Comparison of ENCODE assay signal across 10 cellular contexts in genomic region chr22:46115755-46116490, GRCh38. TPM values are rescaled to one million over a fixed set of nuclear protein-coding genes. Genes with fewer than 3 reads are reported as not detected.
DNase-seq lines count a peak whose midpoint lies in the region; ATAC-seq and TF ChIP-seq lines count a peak whose summit lies in the region.
"Had no signal": no experiment of that assay in that cellular context is flagged by ENCODE, and none has a peak within 500 bp of the region (broad histone marks: within the 10 kb centered on the region; RNA-seq: fewer than 3 reads in every experiment).

No MANE protein-coding gene starts in this region.

- in situ Hi-C loops in Panc1 (cut with HindIII; ENCODE audit: low pct_unique_long_range_greater_than_20kb, low sequenced_read_pairs): no loop called here

- no peak overlapping the region for H3K4me3 ChIP-seq in Panc1 (ENCODE audit: low read depth in 2 of 2, low read length in 2 of 2)
- H3K4me3 ChIP-seq in ovary: no peak overlapping the region
- H3K4me3 ChIP-seq: PC-9 had no signal

- H3K4me1 ChIP-seq in Panc1 (ENCODE audit: control insufficient read depth, insufficient read depth, low read length) (peaks cover 70% of the 10 kb centered on the region), ovary (ENCODE audit: insufficient read depth) (peaks cover 29% of the 10 kb centered on the region)

- no peak for DNase-seq in Panc1 (ENCODE audit: low read depth, low spot score)
- DNase-seq in fibroblast of gingiva (ENCODE audit: low read depth): peak; percentile 39
- peak in 4 of 5 donors; percentile 61 to 72 (median 70) for DNase-seq in ovary
- DNase-seq in NCI-H226: no peak
- DNase-seq: NCI-H187 had no signal

- no TSS peak for BruUV-seq in Panc1 (replicated peaks; lab: Mats Ljungman, UMichigan)

- CTCF ChIA-PET in Panc1 (lab: Charles Lee): interaction anchor here (1.0 to 1.1 kb wide), 2 partner anchors 27 to 110 kb away, joined by 4 to 13 read pairs; no protein-coding TSS in a partner anchor

- 24 to 29% (median 26%) methylated on average over 23 of the region's 23 CpGs for WGBS in ovary, 3 donors

- TF ChIP-seq EP300 in ovary (IDR thresholded peaks at IDR 0.05): no peak

- H3K9me3 ChIP-seq in Panc1 (ENCODE audit: control insufficient read depth, insufficient read depth, low read depth, low read length) (no peaks in the 10 kb centered on the region), ovary (no peaks in the 10 kb centered on the region)

- POLR2A ChIA-PET in Panc1 (lab: Charles Lee): no interaction called here

- TF ChIP-seq CTCF in 22Rv1 (IDR thresholded peaks at IDR 0.05) (no peak), Panc1 (IDR thresholded peaks at IDR 0.05) (no peak), ovary (IDR thresholded peaks at IDR 0.05) (no peak)

- no peak for TF ChIP-seq POLR2A in ovary (IDR thresholded peaks at IDR 0.05)

- no peaks in the 10 kb centered on the region for H3K27me3 ChIP-seq in Panc1 (ENCODE audit: control insufficient read depth, insufficient read depth, low read length)
- H3K27me3 ChIP-seq in ovary: no peaks in the 10 kb centered on the region

- intact Hi-C loops in Panc1 (cut with micrococcal nuclease; ENCODE audit: unreplicated experiment) (loop anchor here (10.0 kb wide), 1 partner anchor 121 kb away; no protein-coding TSS in a partner anchor), ovary (cut with DNase I) (loop anchor here (1.0 to 2.0 kb wide), 3 partner anchors 109 to 111 kb away; no protein-coding TSS in a partner anchor)

- H3K36me3 ChIP-seq in Panc1 (ENCODE audit: control insufficient read depth, insufficient read depth, low read length) (no peaks in the 10 kb centered on the region), ovary (no peaks in the 10 kb centered on the region)

- H3K27ac ChIP-seq in 22Rv1: peak overlapping the region; percentile 79
- peak overlapping the region; percentile 89 for H3K27ac ChIP-seq in Panc1 (ENCODE audit: low read length)
- peak overlapping the region; percentile 57 to 68 for H3K27ac ChIP-seq in ovary
- H3K27ac ChIP-seq: PC-9 had no signal

- ATAC-seq in Panc1 (no peak), HG02870 (IDR thresholded peaks at IDR 0.05; ENCODE audit: unreplicated experiment) (no peak), GM21360 (IDR thresholded peaks at IDR 0.05; ENCODE audit: unreplicated experiment) (no peak), HG02588 (IDR thresholded peaks at IDR 0.05; ENCODE audit: unreplicated experiment) (no peak)

RNA-seq across cellular contexts. Expression of gene PPARA, which starts 34.4 kb away (rescaled TPM):
- 10.7 TPM for total RNA-seq in Panc1 (2021; ENCODE audit: unreplicated experiment)
- 9.2 TPM for polyA plus RNA-seq in Panc1 (2012; ENCODE audit: insufficient read length)
- 10 to 100 TPM in 6 of 7 donors, 1 to 10 TPM in 1; 9.7 to 41.0 (median 34.0) TPM for total RNA-seq in ovary
- 10 to 100 TPM; 12.8 to 16.0 TPM for polyA plus RNA-seq in ovary

Comparison
In these comparisons a context has a peak if more than half of its experiments do, and no peak if none do; other contexts are left out.
1. DNase-seq: peak in fibroblast of gingiva (single experiment) and ovary (4 of 5); none in Panc1 (single experiment) and NCI-H226 (single experiment).
2. Peak in every context shown above with its lines, with median percentiles within 50 percentile points of each other: H3K27ac ChIP-seq.